Comparison of ENCODE assay signal across 9 cellular contexts in genomic region chr1:15799004-15799867, GRCh38. TPM values are rescaled to one million over a fixed set of nuclear protein-coding genes. Genes with fewer than 3 reads are reported as not detected.
DNase-seq lines count a peak whose midpoint lies in the region; ATAC-seq and TF ChIP-seq lines count a peak whose summit lies in the region.
"Had no signal": no experiment of that assay in that cellular context is flagged by ENCODE, and none has a peak within 500 bp of the region (broad histone marks: within the 10 kb centered on the region; RNA-seq: fewer than 3 reads in every experiment).

No MANE protein-coding gene starts in this region.

- ATAC-seq in GM18517 (IDR thresholded peaks at IDR 0.05; ENCODE audit: unreplicated experiment) (no peak), HG03442 (IDR thresholded peaks at IDR 0.05; ENCODE audit: unreplicated experiment) (no peak)

- H3K36me3 ChIP-seq in esophagus (ENCODE audit: control insufficient read depth in 2 of 2, insufficient read depth in 2 of 2, low read length in 1 of 2) (no peaks in the 10 kb centered on the region), ovary (no peaks in the 10 kb centered on the region)
- no peaks in the 10 kb centered on the region for H3K36me3 ChIP-seq in effector memory CD4-positive, alpha-beta T cell (ENCODE audit: control insufficient read depth, insufficient read depth, low read length)

- 20 to 33% methylated on average over 9 of the region's 9 CpGs for WGBS in esophagus, 2 donors
- 27 to 41% (median 33%) methylated on average over 9 of the region's 9 CpGs for WGBS in ovary, 3 donors

- peaks cover 3 to 25% of the 10 kb centered on the region in 2 donors for H3K4me1 ChIP-seq in esophagus (ENCODE audit: control insufficient read depth in 2 of 2, insufficient read depth in 2 of 2, low read length in 1 of 2)
- peaks cover 4% of the 10 kb centered on the region for H3K4me1 ChIP-seq in ovary (ENCODE audit: insufficient read depth)
- no peaks in the 10 kb centered on the region for H3K4me1 ChIP-seq in effector memory CD4-positive, alpha-beta T cell (ENCODE audit: control insufficient read depth, insufficient read depth, low read length, poor library complexity, severe bottlenecking)

- in situ Hi-C loops in Caki2 (cut with HindIII; ENCODE audit: low pct_unique_long_range_greater_than_20kb, low sequenced_read_pairs): no loop called here

- TF ChIP-seq EP300 in ovary (IDR thresholded peaks at IDR 0.05): no peak

- no peak overlapping the region for H3K4me3 ChIP-seq in esophagus (ENCODE audit: low read depth in 1 of 2, low read length in 2 of 2)
- no peak overlapping the region for H3K4me3 ChIP-seq in ovary
- no peak overlapping the region for H3K4me3 ChIP-seq in effector memory CD4-positive, alpha-beta T cell (ENCODE audit: insufficient read depth, low read depth, low read length, poor library complexity, severe bottlenecking)

- peak; percentile 98 for DNase-seq in Caki2 (ENCODE audit: low read depth)
- peak; percentile 89 for DNase-seq in NCI-H460 (ENCODE audit: extremely low read depth, low read depth)
- DNase-seq in ovary: peak; percentile 39 to 76 (median 59)
- DNase-seq in effector memory CD4-positive, alpha-beta T cell: no peak
- DNase-seq in NCI-H345 treated with DMSO at 0.1 percent for 48 hours (lab: John Stamatoyannopoulos, UW; ENCODE audit: unreplicated experiment): no peak

- peak overlapping the region; percentile 81 to 94 for H3K27ac ChIP-seq in esophagus (ENCODE audit: low read depth in 2 of 2, low read length in 1 of 2)
- H3K27ac ChIP-seq in ovary: no peak overlapping the region
- no peak overlapping the region for H3K27ac ChIP-seq in effector memory CD4-positive, alpha-beta T cell (ENCODE audit: insufficient read depth, low read length, poor library complexity, severe bottlenecking)

- TF ChIP-seq CTCF in ovary (IDR thresholded peaks at IDR 0.05): no peak

- H3K27me3 ChIP-seq in esophagus (ENCODE audit: control insufficient read depth in 1 of 2, insufficient read depth in 2 of 2, low read length in 2 of 2) (no peaks in the 10 kb centered on the region), ovary (no peaks in the 10 kb centered on the region)
- no peaks in the 10 kb centered on the region for H3K27me3 ChIP-seq in effector memory CD4-positive, alpha-beta T cell (replicated peaks; ENCODE audit: control insufficient read depth, insufficient read depth, low read length, poor library complexity, severe bottlenecking)

- H3K9me3 ChIP-seq in esophagus (ENCODE audit: control insufficient read depth in 2 of 2, insufficient read depth in 1 of 2, low read depth in 1 of 2, low read length in 1 of 2) (no peaks in the 10 kb centered on the region), ovary (no peaks in the 10 kb centered on the region)
- no peaks in the 10 kb centered on the region for H3K9me3 ChIP-seq in effector memory CD4-positive, alpha-beta T cell (ENCODE audit: control insufficient read depth, low read length)

- intact Hi-C loops in ovary (cut with DNase I): loop anchor here in 2 of 4 donors (5.0 to 10.0 kb wide), 2 partner anchors 93 to 196 kb away; no protein-coding TSS in a partner anchor

- TF ChIP-seq POLR2A in ovary (IDR thresholded peaks at IDR 0.05): no peak

RNA-seq across cellular contexts. Expression of gene UQCRHL, which starts 8.2 kb away (rescaled TPM):
- total RNA-seq in Caki2 (2014; rRNA removed; shearing (Covaris generic); ENCODE audit: low replicate concordance): 4.0 and 5.1 TPM in 2 replicates
- total RNA-seq in NCI-H460 (2014; rRNA removed; shearing (Covaris generic)): 7.5 and 7.9 TPM in 2 replicates
- 1.2 and 1.4 TPM in 2 replicates for polyA plus RNA-seq in NCI-H460 (2014; cell fraction: nucleus; rRNA removed)
- polyA plus RNA-seq in esophagus (1 to 10 TPM; 1.9 to 2.0 TPM), ovary (1 to 10 TPM; 1.4 to 5.6 TPM)
- total RNA-seq in ovary: 1 to 10 TPM in 6 of 7 donors, under 1 TPM in 1; 0.65 to 3.3 (median 1.2) TPM

RNA-seq across cellular contexts. Expression of gene FBLIM1, which starts 40.6 kb away (rescaled TPM):
- 7.0 and 9.3 TPM in 2 replicates for total RNA-seq in Caki2 (2014; rRNA removed; shearing (Covaris generic); ENCODE audit: low replicate concordance)
- total RNA-seq in NCI-H460 (2014; rRNA removed; shearing (Covaris generic)): 3.6 and 4.1 TPM in 2 replicates
- 0.13 and 1.9 TPM in 2 replicates for polyA plus RNA-seq in NCI-H460 (2014; cell fraction: nucleus; rRNA removed)
- 10 to 100 TPM; 17.7 to 20.5 TPM for polyA plus RNA-seq in esophagus
- total RNA-seq in ovary: 100 to 1,000 TPM in 3 of 7 donors, 10 to 100 TPM in 4; 40.7 to 160 (median 70.8) TPM
- 10 to 100 TPM; 39.0 to 59.2 TPM for polyA plus RNA-seq in ovary
- polyA plus RNA-seq: IgD-negative memory B cell had no signal

RNA-seq across cellular contexts. Expression of gene SPEN, which starts 48.3 kb away (rescaled TPM):
- total RNA-seq in Caki2 (2014; rRNA removed; shearing (Covaris generic); ENCODE audit: low replicate concordance): 6.9 and 9.3 TPM in 2 replicates
- total RNA-seq in NCI-H460 (2014; rRNA removed; shearing (Covaris generic)): 11.3 and 14.2 TPM in 2 replicates
- polyA plus RNA-seq in NCI-H460 (2014; cell fraction: nucleus; rRNA removed): 3.8 and 5.0 TPM in 2 replicates
- polyA plus RNA-seq in esophagus (10 to 100 TPM; 14.4 to 15.3 TPM), ovary (10 to 100 TPM; 30.5 to 41.7 TPM)
- 10 to 100 TPM; 38.0 to 93.2 (median 65.6) TPM for total RNA-seq in ovary

RNA-seq across cellular contexts. Expression of gene TMEM82, which starts 56.9 kb away (rescaled TPM):
- not detected in 2 replicates for total RNA-seq in Caki2 (2014; rRNA removed; shearing (Covaris generic); ENCODE audit: low replicate concordance)
- total RNA-seq in NCI-H460 (2014; rRNA removed; shearing (Covaris generic)): not detected in 2 replicates
- polyA plus RNA-seq in NCI-H460 (2014; cell fraction: nucleus; rRNA removed): not detected in 2 replicates
- polyA plus RNA-seq in esophagus: not detected
- not detected for total RNA-seq in ovary
- polyA plus RNA-seq in ovary: not detected
- polyA plus RNA-seq: IgD-negative memory B cell had no signal

Comparison
In these comparisons a context has a peak if more than half of its experiments do, and no peak if none do; other contexts are left out.
1. DNase-seq: peak in Caki2 (single experiment), NCI-H460 (single experiment) and ovary (5 of 5); none in effector memory CD4-positive, alpha-beta T cell (0 of 3) and NCI-H345 treated with DMSO at 0.1 percent for 48 hours (single experiment).
2. H3K27ac ChIP-seq: peak in esophagus (2 of 2); none in ovary (0 of 2) and effector memory CD4-positive, alpha-beta T cell (single experiment).